Comparison of ENCODE assay signal across 8 cellular contexts in the genomic region with DNA sequence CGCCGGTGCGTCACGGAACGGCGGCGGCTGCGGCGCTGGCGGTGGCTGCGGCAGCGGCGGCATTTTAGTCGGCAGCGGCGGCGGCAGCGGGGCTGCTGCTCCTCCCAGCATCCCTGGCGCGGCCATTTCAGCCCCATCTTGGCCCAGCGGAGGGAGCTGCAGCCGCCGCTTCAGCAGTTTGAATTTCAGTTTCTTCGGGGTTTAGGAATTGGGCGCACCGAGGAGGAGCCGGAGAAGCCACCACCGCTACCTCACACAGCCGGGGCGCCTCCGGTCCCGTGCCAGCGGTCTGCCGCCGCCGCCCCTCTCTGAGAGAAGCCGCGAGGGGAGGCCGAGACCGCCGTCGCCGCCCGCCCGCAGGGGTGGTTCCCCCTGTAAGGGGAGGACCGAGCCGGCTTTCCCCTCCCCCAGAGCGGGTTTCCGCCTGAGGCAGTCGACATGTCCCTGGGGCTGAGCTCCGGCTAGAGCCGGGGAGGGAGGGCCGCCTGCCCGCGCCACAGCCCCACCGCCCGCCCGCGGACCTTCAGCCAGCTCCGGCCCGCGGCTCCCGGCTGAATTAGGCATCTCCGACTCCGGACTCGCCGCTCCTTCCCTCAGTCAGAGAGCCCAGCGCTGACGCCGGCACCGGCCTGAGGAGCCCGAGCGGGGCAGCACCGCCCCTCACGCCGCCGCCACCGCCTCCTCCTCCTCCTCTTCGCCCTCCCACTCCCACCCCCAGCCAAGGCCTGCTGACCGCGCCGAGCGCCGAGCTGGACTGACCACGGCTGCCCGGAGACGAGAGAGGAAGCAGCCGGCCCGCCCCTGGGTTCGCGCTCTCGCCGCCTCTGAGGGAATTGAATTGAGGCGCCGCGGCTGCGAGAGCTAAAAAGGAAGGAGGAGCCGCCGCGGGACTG. TPM values are rescaled to one million over a fixed set of nuclear protein-coding genes. Genes with fewer than 3 reads are reported as not detected.
DNase-seq lines count a peak whose midpoint lies in the region; ATAC-seq and TF ChIP-seq lines count a peak whose summit lies in the region.

A gene (plus strand): TSS at position 67 of the 893 bp plus-strand sequence. CDS start 1,053 bp downstream, outside the sequence.

- H3K27me3 ChIP-seq in SU-DHL-6 (ENCODE audit: low read length) (no peaks in the 10 kb centered on the region), trophoblast cell (ENCODE audit: insufficient read depth, low read length) (no peaks in the 10 kb centered on the region), tibial nerve (no peaks in the 10 kb centered on the region)

- peaks cover 25% of the 10 kb centered on the region for H4K20me1 ChIP-seq in SU-DHL-6 (ENCODE audit: low read depth, low read length)

- peak within 1 kb of the TSS; percentile 92 for H3K27ac Mint-ChIP-seq in activated naive CD8-positive, alpha-beta T cell treated with anti-CD3 and anti-CD28 coated beads, Interleukin-2, amount 10 ng/mL, durations not matched to agents 7 days and 5 days

- H2BK5ac ChIP-seq in trophoblast cell (ENCODE audit: low read depth, low read length, poor library complexity) = peak within 1 kb of the TSS; percentile 100

- no CpG with 5 or more reads among the region's 100 CpGs for WGBS in trophoblast cell (ENCODE audit: extremely low coverage, insufficient coverage, insufficient read length)
- WGBS in tibial nerve, 2 donors = 0 to 1% methylated on average over 65 to 81 of the region's 100 CpGs

- DNase-seq in GM12865 (ENCODE audit: low read depth) (peak; percentile 97), NAMALWA (ENCODE audit: low spot score) (peak; percentile 96), Right ventricle myocardium inferior (ENCODE audit: missing footprints) (peak; percentile 98), trophoblast cell (peak; percentile 95 to 97), tibial nerve (ENCODE audit: low spot score in 2 of 2) (peak; percentile 80 to 82)
- peak; percentile 97 for DNase-seq in activated naive CD8-positive, alpha-beta T cell treated with anti-CD3 and anti-CD28 coated beads, Interleukin-2, amount 10 ng/mL, durations not matched to agents 7 days and 5 days

- no peaks in the 10 kb centered on the region for H3K9me3 Mint-ChIP-seq in activated naive CD8-positive, alpha-beta T cell treated with anti-CD3 and anti-CD28 coated beads, Interleukin-2, amount 10 ng/mL, durations not matched to agents 7 days and 5 days

- H3K79me2 ChIP-seq in SU-DHL-6 (ENCODE audit: insufficient read depth, low read length) = peaks cover 45% of the 10 kb centered on the region
- H3K79me2 ChIP-seq in trophoblast cell (ENCODE audit: control insufficient read depth, insufficient read depth, low read length, poor library complexity) = peaks cover 30% of the 10 kb centered on the region

- peak within 1 kb of the TSS; percentile 99 for H3K4me2 ChIP-seq in SU-DHL-6 (ENCODE audit: low read depth, low read length, poor library complexity, severe bottlenecking)
- peak within 1 kb of the TSS; percentile 82 for H3K4me2 ChIP-seq in trophoblast cell (ENCODE audit: low read length)

- peak within 1 kb of the TSS; percentile 99 for H4K91ac ChIP-seq in trophoblast cell (ENCODE audit: low read depth, low read length)

- H3K27ac ChIP-seq in SU-DHL-6 (ENCODE audit: low read depth, low read length) (peak within 1 kb of the TSS; percentile 98), trophoblast cell (ENCODE audit: low read depth, low read length) (peak within 1 kb of the TSS; percentile 100), tibial nerve (peak within 1 kb of the TSS; percentile 99 to 100 (median 100))

- peak within 1 kb of the TSS; percentile 94 for H3K9ac ChIP-seq in SU-DHL-6 (ENCODE audit: low read length)
- H3K9ac ChIP-seq in trophoblast cell (ENCODE audit: low read length) = peak within 1 kb of the TSS; percentile 96

- H3K4me3 Mint-ChIP-seq in activated naive CD8-positive, alpha-beta T cell treated with anti-CD3 and anti-CD28 coated beads, Interleukin-2, amount 10 ng/mL, durations not matched to agents 7 days and 5 days = peak within 1 kb of the TSS; percentile 87

- H3K4me1 ChIP-seq in trophoblast cell (ENCODE audit: control insufficient read depth in 1 of 2, insufficient read depth in 2 of 2, low read length in 2 of 2) (no peaks in the 10 kb centered on the region), tibial nerve (peaks cover 0 to 33% (median 7%) of the 10 kb centered on the region in 4 donors)

- ATAC-seq in HG02571 (IDR thresholded peaks at IDR 0.05; ENCODE audit: unreplicated experiment) = peak; percentile 61
- ATAC-seq in activated naive CD8-positive, alpha-beta T cell treated with anti-CD3 and anti-CD28 coated beads, Interleukin-2, amount 10 ng/mL, durations not matched to agents 7 days and 5 days (ENCODE audit: low read depth) = peak; percentile 70
- ATAC-seq in Right ventricle myocardium inferior = peak; percentile 91

- peaks cover 18% of the 10 kb centered on the region for H3F3A ChIP-seq in SU-DHL-6 (ENCODE audit: insufficient read depth)

- POLR2A ChIA-PET in activated naive CD8-positive, alpha-beta T cell treated with anti-CD3 and anti-CD28 coated beads, Interleukin-2, amount 10 ng/mL, durations not matched to agents 7 days and 5 days (lab: Charles Lee) = interaction anchor here (0.6 to 5.4 kb wide), 19 partner anchors 11 to 820 kb away, joined by 3 to 46 read pairs (median 3); a partner anchor contains a TSS

- peaks cover 2% of the 10 kb centered on the region for H3K27me3 Mint-ChIP-seq in activated naive CD8-positive, alpha-beta T cell treated with anti-CD3 and anti-CD28 coated beads, Interleukin-2, amount 10 ng/mL, durations not matched to agents 7 days and 5 days

- peaks cover 29% of the 10 kb centered on the region for H3K79me1 ChIP-seq in trophoblast cell (ENCODE audit: low read length)

- H3K9me2 ChIP-seq in SU-DHL-6 (replicated peaks; ENCODE audit: insufficient read depth, low read length) = no peaks in the 10 kb centered on the region

- H3K18ac ChIP-seq in trophoblast cell (ENCODE audit: low read length) = peak within 1 kb of the TSS; percentile 99

- no peak within 1 kb of the TSS for H3K23ac ChIP-seq in trophoblast cell (ENCODE audit: low read length)

- peak within 1 kb of the TSS; percentile 99 for H2AK5ac ChIP-seq in trophoblast cell (ENCODE audit: low read length)

- peak within 1 kb of the TSS; percentile 97 for H3K4ac ChIP-seq in trophoblast cell (ENCODE audit: low read depth, low read length)

- peak within 1 kb of the TSS; percentile 98 for H4K12ac ChIP-seq in trophoblast cell (ENCODE audit: low read depth, low read length)

- TF ChIP-seq CTCF in GM12865 (IDR thresholded peaks at IDR 0.05; ENCODE audit: insufficient read depth, low read depth, low read length, missing control alignments) (no peak), SU-DHL-6 (IDR thresholded peaks at IDR 0.05; ENCODE audit: insufficient read depth, low read length, poor library complexity, severe bottlenecking) (no peak), tibial nerve (IDR thresholded peaks at IDR 0.05) (peak in 4 of 5 experiments; percentile 7 to 71 (median 38))

- peak within 1 kb of the TSS; percentile 99 for H4K8ac ChIP-seq in trophoblast cell (ENCODE audit: low read depth, low read length)

- H3K36me3 ChIP-seq in SU-DHL-6 (ENCODE audit: low read length) = 0 out of 2 replicates have a peak, but pooled peaks cover 8% of the 10 kb centered on the region
- peaks cover 7 to 8% of the 10 kb centered on the region in 2 experiments for H3K36me3 ChIP-seq in trophoblast cell (ENCODE audit: control insufficient read depth in 1 of 2, insufficient read depth in 2 of 2, low read length in 2 of 2)
- no peaks in the 10 kb centered on the region for H3K36me3 ChIP-seq in tibial nerve

- peak within 1 kb of the TSS; percentile 99 for H2BK120ac ChIP-seq in trophoblast cell (ENCODE audit: insufficient read depth, low read length, poor library complexity)

- peak; percentile 98 to 99 for TF ChIP-seq POLR2A in tibial nerve (IDR thresholded peaks at IDR 0.05)

- no peaks in the 10 kb centered on the region for H3K9me3 ChIP-seq in SU-DHL-6 (ENCODE audit: insufficient read depth, low read length)
- H3K9me3 ChIP-seq in trophoblast cell (ENCODE audit: insufficient read depth, low read depth, low read length) = peaks cover 4% of the 10 kb centered on the region
- no peaks in the 10 kb centered on the region for H3K9me3 ChIP-seq in tibial nerve

- peak within 1 kb of the TSS; percentile 15 for H2BK12ac ChIP-seq in trophoblast cell (ENCODE audit: low read length)

- peak within 1 kb of the TSS; percentile 94 for H2AFZ ChIP-seq in SU-DHL-6 (ENCODE audit: low read depth, low read length, severe bottlenecking)
- H2AFZ ChIP-seq in trophoblast cell (ENCODE audit: insufficient read depth, low read length, poor library complexity) = peak within 1 kb of the TSS; percentile 86

- H3K36me3 Mint-ChIP-seq in activated naive CD8-positive, alpha-beta T cell treated with anti-CD3 and anti-CD28 coated beads, Interleukin-2, amount 10 ng/mL, durations not matched to agents 7 days and 5 days = peaks cover 3% of the 10 kb centered on the region

- H3K4me1 Mint-ChIP-seq in activated naive CD8-positive, alpha-beta T cell treated with anti-CD3 and anti-CD28 coated beads, Interleukin-2, amount 10 ng/mL, durations not matched to agents 7 days and 5 days = peaks cover 28% of the 10 kb centered on the region

- H3K4me3 ChIP-seq in GM12865 (ENCODE audit: low read depth, low read length) (peak within 1 kb of the TSS; percentile 76), SU-DHL-6 (ENCODE audit: insufficient read depth, low read length, poor library complexity, severe bottlenecking) (peak within 1 kb of the TSS; percentile 90), trophoblast cell (ENCODE audit: low read depth, low read length) (peak within 1 kb of the TSS; percentile 96), tibial nerve (peak within 1 kb of the TSS; percentile 88 to 92 (median 91))

- peak within 1 kb of the TSS; percentile 99 for H3K14ac ChIP-seq in trophoblast cell (ENCODE audit: low read length)

- intact Hi-C loops in Right ventricle myocardium inferior (cut with DNase I) = loop anchor here (2.0 to 5.0 kb wide), 7 partner anchors 36 to 596 kb away; a partner anchor contains a TSS

- peak; percentile 3 to 98 for TF ChIP-seq EP300 in tibial nerve (IDR thresholded peaks at IDR 0.05)

RNA-seq across cellular contexts. Expression of the gene that starts here (rescaled TPM):
- 10 to 100 TPM; 15.5 to 15.8 TPM for total RNA-seq in activated naive CD8-positive, alpha-beta T cell treated with anti-CD3 and anti-CD28 coated beads, Interleukin-2, amount 10 ng/mL, durations not matched to agents 7 days and 5 days
- 19.8 TPM for total RNA-seq in Right ventricle myocardium inferior
- 64.7 and 65.3 TPM in 2 replicates for polyA plus RNA-seq in trophoblast cell (2013)
- 10 to 100 TPM; 12.5 to 15.9 (median 14.6) TPM for total RNA-seq in tibial nerve

Comparison
In these comparisons a context has a peak if more than half of its experiments do, and no peak if none do; other contexts are left out.
1. Peak in every context shown above with its lines: DNase-seq, ATAC-seq, H3K4me3 ChIP-seq and H3K27ac ChIP-seq.
2. CTCF ChIP-seq: peak in tibial nerve (4 of 5); none in GM12865 (single experiment) and SU-DHL-6 (single experiment).